10 cellular contexts compared by ENCODE assay signal in genomic region chr4:145804134-145804533, GRCh38.
A peak's percentile ranks its signal among the peaks of the same experiment; 100 is the strongest.
DNase-seq lines count a peak whose midpoint lies in the region; ATAC-seq and TF ChIP-seq lines count a peak whose summit lies in the region.
"Had no signal": no experiment of that assay in that cellular context is flagged by ENCODE, and none has a peak within 500 bp of the region (broad histone marks: within the 10 kb centered on the region; RNA-seq: fewer than 3 reads in every experiment).

No MANE protein-coding gene starts in this region.

- H2AFZ ChIP-seq in mesenchymal stem cell (ENCODE audit: low read depth, low read length) = no peak overlapping the region

- H3K9me3 Mint-ChIP-seq in dendritic cell treated with granulocyte-macrophage colony-stimulating factor and Interleukin-4, amounts not matched to agents 40 ng/mL and 50 ng/mL, for 4 days = no peaks in the 10 kb centered on the region
- peaks cover 4% of the 10 kb centered on the region for H3K9me3 Mint-ChIP-seq in activated naive CD4-positive, alpha-beta T cell treated with anti-CD3 and anti-CD28 coated beads, Interleukin-2, amount 10 ng/mL, durations not matched to agents 7 days and 5 days
- no peaks in the 10 kb centered on the region for H3K9me3 Mint-ChIP-seq in activated CD8-positive, alpha-beta memory T cell treated with anti-CD3 and anti-CD28 coated beads, Interleukin-2, amount 10 ng/mL, durations not matched to agents 7 days and 5 days (ENCODE audit: low read depth)

- no peaks in the 10 kb centered on the region for H3K36me3 Mint-ChIP-seq in dendritic cell treated with granulocyte-macrophage colony-stimulating factor and Interleukin-4, amounts not matched to agents 40 ng/mL and 50 ng/mL, for 4 days (ENCODE audit: low read depth)
- peaks cover 10% of the 10 kb centered on the region for H3K36me3 Mint-ChIP-seq in activated naive CD4-positive, alpha-beta T cell treated with anti-CD3 and anti-CD28 coated beads, Interleukin-2, amount 10 ng/mL, durations not matched to agents 7 days and 5 days
- H3K36me3 Mint-ChIP-seq in activated CD8-positive, alpha-beta memory T cell treated with anti-CD3 and anti-CD28 coated beads, Interleukin-2, amount 10 ng/mL, durations not matched to agents 7 days and 5 days = peaks cover 35% of the 10 kb centered on the region

- no peak overlapping the region for H3K23ac ChIP-seq in mesenchymal stem cell (ENCODE audit: low read length in 2 of 2)

- WGBS in mesenchymal stem cell = 73% methylated on average over 1 of the region's 1 CpG
- 49% methylated on average over 1 of the region's 1 CpG for WGBS in suprapubic skin

- H3K27me3 Mint-ChIP-seq in dendritic cell treated with granulocyte-macrophage colony-stimulating factor and Interleukin-4, amounts not matched to agents 40 ng/mL and 50 ng/mL, for 4 days = no peaks in the 10 kb centered on the region
- H3K27me3 Mint-ChIP-seq in activated naive CD4-positive, alpha-beta T cell treated with anti-CD3 and anti-CD28 coated beads, Interleukin-2, amount 10 ng/mL, durations not matched to agents 7 days and 5 days = no peaks in the 10 kb centered on the region
- H3K27me3 Mint-ChIP-seq in activated CD8-positive, alpha-beta memory T cell treated with anti-CD3 and anti-CD28 coated beads, Interleukin-2, amount 10 ng/mL, durations not matched to agents 7 days and 5 days = no peaks in the 10 kb centered on the region

- peaks cover 27% of the 10 kb centered on the region for H3K4me1 Mint-ChIP-seq in dendritic cell treated with granulocyte-macrophage colony-stimulating factor and Interleukin-4, amounts not matched to agents 40 ng/mL and 50 ng/mL, for 4 days (ENCODE audit: low read depth)
- H3K4me1 Mint-ChIP-seq in activated naive CD4-positive, alpha-beta T cell treated with anti-CD3 and anti-CD28 coated beads, Interleukin-2, amount 10 ng/mL, durations not matched to agents 7 days and 5 days = peaks cover 21% of the 10 kb centered on the region
- peaks cover 26% of the 10 kb centered on the region for H3K4me1 Mint-ChIP-seq in activated CD8-positive, alpha-beta memory T cell treated with anti-CD3 and anti-CD28 coated beads, Interleukin-2, amount 10 ng/mL, durations not matched to agents 7 days and 5 days

- no peak overlapping the region for H3K14ac ChIP-seq in mesenchymal stem cell (ENCODE audit: low read length in 2 of 2)

- CTCF ChIA-PET in activated naive CD4-positive, alpha-beta T cell treated with anti-CD3 and anti-CD28 coated beads, Interleukin-2, amount 10 ng/mL, durations not matched to agents 7 days and 5 days (lab: Charles Lee) = no interaction called here
- CTCF ChIA-PET in activated CD8-positive, alpha-beta memory T cell treated with anti-CD3 and anti-CD28 coated beads, Interleukin-2, amount 10 ng/mL, durations not matched to agents 7 days and 5 days (lab: Charles Lee) = no interaction called here

- no peak overlapping the region for H2BK12ac ChIP-seq in mesenchymal stem cell (ENCODE audit: low read length in 2 of 2)

- no peaks in the 10 kb centered on the region for H3K9me3 ChIP-seq in mesenchymal stem cell (ENCODE audit: control insufficient read depth, low read length)
- H3K9me3 ChIP-seq in suprapubic skin = no peaks in the 10 kb centered on the region

- H2BK5ac ChIP-seq in mesenchymal stem cell (ENCODE audit: low read depth, low read length, poor library complexity, severe bottlenecking) = no peak overlapping the region

- peak overlapping the region; percentile 69 for H3K27ac ChIP-seq in mesenchymal stem cell (ENCODE audit: low read length, poor library complexity, severe bottlenecking)
- H3K27ac ChIP-seq in suprapubic skin = no peak overlapping the region

- peak overlapping the region; percentile 81 for H3K9ac ChIP-seq in mesenchymal stem cell (ENCODE audit: low read length)

- H3K27me3 ChIP-seq in mesenchymal stem cell (ENCODE audit: control insufficient read depth in 1 of 2, insufficient read depth in 1 of 2, low read length in 2 of 2) = no peaks in the 10 kb centered on the region
- H3K27me3 ChIP-seq in suprapubic skin = no peaks in the 10 kb centered on the region

- no peak overlapping the region for H4K8ac ChIP-seq in mesenchymal stem cell (ENCODE audit: low read length)

- no peak overlapping the region for H3K4ac ChIP-seq in mesenchymal stem cell (ENCODE audit: low read depth in 1 of 2, low read length in 2 of 2)

- H2BK15ac ChIP-seq in mesenchymal stem cell (ENCODE audit: low read depth, poor library complexity, severe bottlenecking) = no peak overlapping the region

- H3K18ac ChIP-seq in mesenchymal stem cell (ENCODE audit: low read depth in 1 of 2, low read length in 2 of 2) = no peak overlapping the region

- no peak for TF ChIP-seq POLR2A in suprapubic skin (IDR thresholded peaks at IDR 0.05)

- H3K4me2 ChIP-seq in mesenchymal stem cell (ENCODE audit: low read length, poor library complexity, severe bottlenecking) = no peak overlapping the region

- H3K36me3 ChIP-seq in mesenchymal stem cell (ENCODE audit: control insufficient read depth in 1 of 2, insufficient read depth in 2 of 2, low read depth in 1 of 2, low read length in 2 of 2) (peaks cover 0 to 4% of the 10 kb centered on the region in 2 experiments), suprapubic skin (no peaks in the 10 kb centered on the region)

- intact Hi-C loops in dendritic cell treated with granulocyte-macrophage colony-stimulating factor and Interleukin-4, amounts not matched to agents 40 ng/mL and 50 ng/mL, for 4 days (cut with micrococcal nuclease) = no loop called here

- peak overlapping the region; percentile 50 for H3K27ac Mint-ChIP-seq in dendritic cell treated with granulocyte-macrophage colony-stimulating factor and Interleukin-4, amounts not matched to agents 40 ng/mL and 50 ng/mL, for 4 days
- no peak overlapping the region for H3K27ac Mint-ChIP-seq in activated naive CD4-positive, alpha-beta T cell treated with anti-CD3 and anti-CD28 coated beads, Interleukin-2, amount 10 ng/mL, durations not matched to agents 7 days and 5 days
- no peak overlapping the region for H3K27ac Mint-ChIP-seq in activated CD8-positive, alpha-beta memory T cell treated with anti-CD3 and anti-CD28 coated beads, Interleukin-2, amount 10 ng/mL, durations not matched to agents 7 days and 5 days

- TF ChIP-seq EP300 in suprapubic skin (IDR thresholded peaks at IDR 0.05) = no peak

- no peak overlapping the region for H3K4me3 ChIP-seq in mesenchymal stem cell (ENCODE audit: insufficient read depth in 1 of 2, low read depth in 1 of 2, low read length in 2 of 2)
- H3K4me3 ChIP-seq in suprapubic skin = no peak overlapping the region

- ATAC-seq in HG03175 (IDR thresholded peaks at IDR 0.05; ENCODE audit: unreplicated experiment) = no peak
- no peak for ATAC-seq in activated CD8-positive, alpha-beta memory T cell treated with anti-CD3 and anti-CD28 coated beads, Interleukin-2, amount 10 ng/mL, durations not matched to agents 7 days and 5 days

- no peak for TF ChIP-seq CTCF in suprapubic skin (IDR thresholded peaks at IDR 0.05)

- no peak overlapping the region for H3K4me3 Mint-ChIP-seq in dendritic cell treated with granulocyte-macrophage colony-stimulating factor and Interleukin-4, amounts not matched to agents 40 ng/mL and 50 ng/mL, for 4 days
- no peak overlapping the region for H3K4me3 Mint-ChIP-seq in activated naive CD4-positive, alpha-beta T cell treated with anti-CD3 and anti-CD28 coated beads, Interleukin-2, amount 10 ng/mL, durations not matched to agents 7 days and 5 days
- no peak overlapping the region for H3K4me3 Mint-ChIP-seq in activated CD8-positive, alpha-beta memory T cell treated with anti-CD3 and anti-CD28 coated beads, Interleukin-2, amount 10 ng/mL, durations not matched to agents 7 days and 5 days

- no peak overlapping the region for H2AK5ac ChIP-seq in mesenchymal stem cell (ENCODE audit: low read length, severe bottlenecking)

- peaks cover 6% of the 10 kb centered on the region for H3K79me1 ChIP-seq in mesenchymal stem cell (replicated peaks; ENCODE audit: low read length, poor library complexity, severe bottlenecking)

- no peak overlapping the region for H4K91ac ChIP-seq in mesenchymal stem cell (ENCODE audit: low read length)

- H3K4me1 ChIP-seq in mesenchymal stem cell (ENCODE audit: control insufficient read depth, insufficient read depth, low read depth, low read length) (peaks cover 8% of the 10 kb centered on the region), suprapubic skin (peaks cover 21% of the 10 kb centered on the region)

- H2BK120ac ChIP-seq in mesenchymal stem cell (ENCODE audit: low read depth, low read length) = no peak overlapping the region

- DNase-seq in AG08395 (ENCODE audit: low spot score) (peak; percentile 82), MV-4-11 (lab: John Stamatoyannopoulos, UW) (peak; percentile 17), mesenchymal stem cell (peak; percentile 77), suprapubic skin (ENCODE audit: low spot score in 2 of 2) (no peak)
- DNase-seq in activated naive CD4-positive, alpha-beta T cell treated with anti-CD3 and anti-CD28 coated beads, Interleukin-2, amount 10 ng/mL, durations not matched to agents 7 days and 5 days = no peak
- no peak for DNase-seq in activated CD8-positive, alpha-beta memory T cell treated with anti-CD3 and anti-CD28 coated beads, Interleukin-2, amount 10 ng/mL, durations not matched to agents 7 days and 5 days
- DNase-seq: hypothalamus; stimulated activated CD4-positive, alpha-beta T cell treated with anti-CD3 and anti-CD28 coated beads, Interleukin-12 subunit alpha, Interleukin-12 subunit beta, amount 100 ng/mL, for 4 hours had no signal

Comparison
In these comparisons a context has a peak if more than half of its experiments do, and no peak if none do; other contexts are left out.
1. DNase-seq: peak in AG08395 (single experiment), MV-4-11 (single experiment) and mesenchymal stem cell (single experiment); none in suprapubic skin (0 of 2), activated naive CD4-positive, alpha-beta T cell treated with anti-CD3 and anti-CD28 coated beads, Interleukin-2, amount 10 ng/mL, durations not matched to agents 7 days and 5 days (single experiment) and activated CD8-positive, alpha-beta memory T cell treated with anti-CD3 and anti-CD28 coated beads, Interleukin-2, amount 10 ng/mL, durations not matched to agents 7 days and 5 days (single experiment).